Comparison of ENCODE assay signal across 1 cellular context in genomic region chr5:142032747-142033631, GRCh38.
TF ChIP-seq lines count a peak whose summit lies in the region.

No MANE protein-coding gene starts in this region.

TF ChIP-seq in HepG2, 621 proteins besides CTCF, POLR2A, EP300 and RAD21 (continued from another document):
- no peak for TF ChIP-seq DDIT3 (CRISPR knock-in tag; IDR thresholded peaks at IDR 0.05)
- no peak for TF ChIP-seq BRCA1 (CRISPR knock-in tag; IDR thresholded peaks at IDR 0.05)
- no peak for TF ChIP-seq CREM (IDR thresholded peaks at IDR 0.05)
- no peak for TF ChIP-seq CREM (CRISPR knock-in tag; IDR thresholded peaks at IDR 0.05)
- no peak for TF ChIP-seq HDAC6 (IDR thresholded peaks at IDR 0.05; ENCODE audit: low read depth, low read length)
- TF ChIP-seq NCOA5 (CRISPR knock-in tag; IDR thresholded peaks at IDR 0.05) = no peak
- TF ChIP-seq ZNF776 (CRISPR knock-in tag; IDR thresholded peaks at IDR 0.05) = no peak
- TF ChIP-seq, protein P1, sequence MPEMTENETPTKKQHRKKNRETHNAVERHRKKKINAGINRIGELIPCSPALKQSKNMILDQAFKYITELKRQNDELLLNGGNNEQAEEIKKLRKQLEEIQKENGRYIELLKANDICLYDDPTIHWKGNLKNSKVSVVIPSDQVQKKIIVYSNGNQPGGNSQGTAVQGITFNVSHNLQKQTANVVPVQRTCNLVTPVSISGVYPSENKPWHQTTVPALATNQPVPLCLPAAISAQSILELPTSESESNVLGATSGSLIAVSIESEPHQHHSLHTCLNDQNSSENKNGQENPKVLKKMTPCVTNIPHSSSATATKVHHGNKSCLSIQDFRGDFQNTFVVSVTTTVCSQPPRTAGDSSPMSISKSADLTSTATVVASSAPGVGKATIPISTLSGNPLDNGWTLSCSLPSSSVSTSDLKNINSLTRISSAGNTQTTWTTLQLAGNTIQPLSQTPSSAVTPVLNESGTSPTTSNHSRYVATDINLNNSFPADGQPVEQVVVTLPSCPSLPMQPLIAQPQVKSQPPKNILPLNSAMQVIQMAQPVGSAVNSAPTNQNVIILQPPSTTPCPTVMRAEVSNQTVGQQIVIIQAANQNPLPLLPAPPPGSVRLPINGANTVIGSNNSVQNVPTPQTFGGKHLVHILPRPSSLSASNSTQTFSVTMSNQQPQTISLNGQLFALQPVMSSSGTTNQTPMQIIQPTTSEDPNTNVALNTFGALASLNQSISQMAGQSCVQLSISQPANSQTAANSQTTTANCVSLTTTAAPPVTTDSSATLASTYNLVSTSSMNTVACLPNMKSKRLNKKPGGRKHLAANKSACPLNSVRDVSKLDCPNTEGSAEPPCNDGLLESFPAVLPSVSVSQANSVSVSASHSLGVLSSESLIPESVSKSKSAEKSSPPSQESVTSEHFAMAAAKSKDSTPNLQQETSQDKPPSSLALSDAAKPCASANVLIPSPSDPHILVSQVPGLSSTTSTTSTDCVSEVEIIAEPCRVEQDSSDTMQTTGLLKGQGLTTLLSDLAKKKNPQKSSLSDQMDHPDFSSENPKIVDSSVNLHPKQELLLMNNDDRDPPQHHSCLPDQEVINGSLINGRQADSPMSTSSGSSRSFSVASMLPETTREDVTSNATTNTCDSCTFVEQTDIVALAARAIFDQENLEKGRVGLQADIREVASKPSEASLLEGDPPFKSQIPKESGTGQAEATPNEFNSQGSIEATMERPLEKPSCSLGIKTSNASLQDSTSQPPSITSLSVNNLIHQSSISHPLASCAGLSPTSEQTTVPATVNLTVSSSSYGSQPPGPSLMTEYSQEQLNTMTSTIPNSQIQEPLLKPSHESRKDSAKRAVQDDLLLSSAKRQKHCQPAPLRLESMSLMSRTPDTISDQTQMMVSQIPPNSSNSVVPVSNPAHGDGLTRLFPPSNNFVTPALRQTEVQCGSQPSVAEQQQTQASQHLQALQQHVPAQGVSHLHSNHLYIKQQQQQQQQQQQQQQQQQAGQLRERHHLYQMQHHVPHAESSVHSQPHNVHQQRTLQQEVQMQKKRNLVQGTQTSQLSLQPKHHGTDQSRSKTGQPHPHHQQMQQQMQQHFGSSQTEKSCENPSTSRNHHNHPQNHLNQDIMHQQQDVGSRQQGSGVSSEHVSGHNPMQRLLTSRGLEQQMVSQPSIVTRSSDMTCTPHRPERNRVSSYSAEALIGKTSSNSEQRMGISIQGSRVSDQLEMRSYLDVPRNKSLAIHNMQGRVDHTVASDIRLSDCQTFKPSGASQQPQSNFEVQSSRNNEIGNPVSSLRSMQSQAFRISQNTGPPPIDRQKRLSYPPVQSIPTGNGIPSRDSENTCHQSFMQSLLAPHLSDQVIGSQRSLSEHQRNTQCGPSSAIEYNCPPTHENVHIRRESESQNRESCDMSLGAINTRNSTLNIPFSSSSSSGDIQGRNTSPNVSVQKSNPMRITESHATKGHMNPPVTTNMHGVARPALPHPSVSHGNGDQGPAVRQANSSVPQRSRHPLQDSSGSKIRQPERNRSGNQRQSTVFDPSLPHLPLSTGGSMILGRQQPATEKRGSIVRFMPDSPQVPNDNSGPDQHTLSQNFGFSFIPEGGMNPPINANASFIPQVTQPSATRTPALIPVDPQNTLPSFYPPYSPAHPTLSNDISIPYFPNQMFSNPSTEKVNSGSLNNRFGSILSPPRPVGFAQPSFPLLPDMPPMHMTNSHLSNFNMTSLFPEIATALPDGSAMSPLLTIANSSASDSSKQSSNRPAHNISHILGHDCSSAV (CRISPR knock-in tag; IDR thresholded peaks at IDR 0.05; ENCODE audit: borderline replicate concordance) = no peak
- TF ChIP-seq HNF1A (IDR thresholded peaks at IDR 0.05; ENCODE audit: low read depth) = no peak
- TF ChIP-seq HNF1A (CRISPR knock-in tag; IDR thresholded peaks at IDR 0.05; ENCODE audit: borderline replicate concordance) = no peak
- TF ChIP-seq ZNF142 (CRISPR knock-in tag; IDR thresholded peaks at IDR 0.05) = no peak
- TF ChIP-seq SATB2 (CRISPR knock-in tag; IDR thresholded peaks at IDR 0.05) = no peak
- TF ChIP-seq, protein P2, sequence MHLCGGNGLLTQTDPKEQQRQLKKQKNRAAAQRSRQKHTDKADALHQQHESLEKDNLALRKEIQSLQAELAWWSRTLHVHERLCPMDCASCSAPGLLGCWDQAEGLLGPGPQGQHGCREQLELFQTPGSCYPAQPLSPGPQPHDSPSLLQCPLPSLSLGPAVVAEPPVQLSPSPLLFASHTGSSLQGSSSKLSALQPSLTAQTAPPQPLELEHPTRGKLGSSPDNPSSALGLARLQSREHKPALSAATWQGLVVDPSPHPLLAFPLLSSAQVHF (CRISPR knock-in tag; IDR thresholded peaks at IDR 0.05) = no peak
- TF ChIP-seq ZNF839 (CRISPR knock-in tag; IDR thresholded peaks at IDR 0.05; ENCODE audit: borderline replicate concordance) = no peak
TF ChIP-seq in HepG2: peak in this region for 0.
